ENCODE assay signal across 9 cellular contexts in genomic region chr18:10454800-10455550, GRCh38. TPM values are rescaled to one million over a fixed set of nuclear protein-coding genes. Genes with fewer than 3 reads are reported as not detected.
A peak's percentile ranks its signal among the peaks of the same experiment; 100 is the strongest.
DNase-seq lines count a peak whose midpoint lies in the region; ATAC-seq and TF ChIP-seq lines count a peak whose summit lies in the region.
"Had no signal": no experiment of that assay in that cellular context is flagged by ENCODE, and none has a peak within 500 bp of the region (broad histone marks: within the 10 kb centered on the region; RNA-seq: fewer than 3 reads in every experiment).

No MANE protein-coding gene starts in this region.

- peak overlapping the region; percentile 45; the same call in 1 of the 2 replicates for H2AFZ ChIP-seq in DND-41 (ENCODE audit: low read depth, low read length)

- no peak overlapping the region for H3K27ac ChIP-seq in DND-41 (ENCODE audit: low read length)
- H3K27ac ChIP-seq: neutrophil had no signal

- H3K4me1 ChIP-seq in DND-41 (ENCODE audit: insufficient read depth, low read length) = peaks cover 12% of the 10 kb centered on the region

- intact Hi-C loops in posterior vena cava (cut with DNase I) = loop anchor here in 1 of 2 donors (5.0 kb wide), 1 partner anchor 268 kb away; no protein-coding TSS in a partner anchor

- H3K9me3 ChIP-seq in DND-41 (ENCODE audit: insufficient read depth, low read length, severe bottlenecking) = no peaks in the 10 kb centered on the region
- H3K9me3 ChIP-seq: neutrophil had no signal

- no peaks in the 10 kb centered on the region for H3K79me2 ChIP-seq in DND-41 (ENCODE audit: insufficient read depth, low read length)

- DNase-seq in DND-41 (no peak), RPMI7951 (ENCODE audit: low read depth) (peak; percentile 25), fibroblast of villous mesenchyme (ENCODE audit: low read depth) (peak; percentile 36), posterior vena cava (ENCODE audit: low spot score) (peak; percentile 84), GM13976 (ENCODE audit: low spot score) (no peak), NCI-H2107 (lab: John Stamatoyannopoulos, UW) (no peak)

- H3K36me3 ChIP-seq in DND-41 (ENCODE audit: insufficient read depth, low read length) = no peaks in the 10 kb centered on the region
- H3K36me3 ChIP-seq: neutrophil had no signal

- TF ChIP-seq CTCF in DND-41 (IDR thresholded peaks at IDR 0.05; ENCODE audit: borderline replicate concordance, extremely low read depth, low read length, poor library complexity, severe bottlenecking) (no peak), fibroblast of villous mesenchyme (IDR thresholded peaks at IDR 0.05; ENCODE audit: insufficient read depth, low read depth, low read length) (no peak), GM13976 (IDR thresholded peaks at IDR 0.05; ENCODE audit: borderline replicate concordance, control extremely low read depth, extremely low read depth, insufficient read depth, missing control alignments) (no peak)

- H4K20me1 ChIP-seq in DND-41 (ENCODE audit: insufficient read depth, low read length) = 0 out of 2 replicates have a peak, but pooled peaks cover 6% of the 10 kb centered on the region

- peak overlapping the region; percentile 64 for H3K4me2 ChIP-seq in DND-41 (ENCODE audit: insufficient read depth, low read length)

- peak overlapping the region in 1 of 2 experiments; percentile 53; a peak in 3 of 4 replicates for H3K4me3 ChIP-seq in DND-41 (ENCODE audit: low read depth in 1 of 2, low read length in 2 of 2)
- peak overlapping the region; percentile 68 for H3K4me3 ChIP-seq in fibroblast of villous mesenchyme (ENCODE audit: low read depth, low read length)

- H3K27me3 ChIP-seq in DND-41 (ENCODE audit: insufficient read depth, low read length, poor library complexity) = peaks cover 40% of the 10 kb centered on the region

- in situ Hi-C loops in GM13976 (cut with MboI; ENCODE audit: low sequenced_read_pairs, unreplicated experiment) = no loop called here

- ATAC-seq in DND-41 (ENCODE audit: insufficient read depth, low read depth) = peak; percentile 21; the same call in 1 of the 3 replicates
- no peak for ATAC-seq in GM21447 (IDR thresholded peaks at IDR 0.05; ENCODE audit: unreplicated experiment)
- ATAC-seq in GM19463 (IDR thresholded peaks at IDR 0.05; ENCODE audit: unreplicated experiment) = no peak

- peak overlapping the region; percentile 47; the same call in 1 of the 2 replicates for H3K9ac ChIP-seq in DND-41 (ENCODE audit: low read depth, low read length)

RNA-seq across cellular contexts. Expression of gene APCDD1, which starts 0.5 kb away (rescaled TPM):
- 1.6 and 4.7 TPM in 2 replicates for total RNA-seq in RPMI7951 (2014; rRNA removed; shearing (Covaris generic))
- total RNA-seq in fibroblast of villous mesenchyme (3.5 and 5.8 TPM in 2 replicates), posterior vena cava (10 to 100 TPM; 13.9 to 38.5 TPM)

Comparison
In these comparisons a context has a peak if more than half of its experiments do, and no peak if none do; other contexts are left out.
1. DNase-seq: peak in RPMI7951 (single experiment), fibroblast of villous mesenchyme (single experiment) and posterior vena cava (single experiment); none in DND-41 (single experiment), GM13976 (single experiment) and NCI-H2107 (single experiment).